14 cellular contexts compared by ENCODE assay signal in the genomic region with DNA sequence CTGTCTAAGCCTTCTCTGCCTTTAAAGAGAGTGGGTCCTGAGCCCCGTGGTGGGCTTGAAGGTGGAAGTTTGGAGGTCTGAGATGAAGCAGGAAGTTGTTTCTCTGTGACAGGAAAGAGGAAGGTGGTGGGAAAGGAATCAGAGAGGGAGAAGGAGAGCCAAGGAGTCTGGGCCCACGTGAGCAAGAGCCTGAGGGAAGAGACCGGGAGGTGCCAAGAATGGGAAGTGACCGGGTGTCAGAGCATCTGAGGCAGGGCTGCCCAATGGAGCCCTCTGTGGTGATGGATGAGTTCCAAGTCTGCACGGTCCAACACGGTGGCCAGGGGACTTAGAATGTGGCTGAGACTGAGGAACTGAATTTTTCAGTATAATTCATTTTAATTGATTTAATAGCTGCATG. TPM values are rescaled to one million over a fixed set of nuclear protein-coding genes. Genes with fewer than 3 reads are reported as not detected.
DNase-seq lines count a peak whose midpoint lies in the region; ATAC-seq and TF ChIP-seq lines count a peak whose summit lies in the region.
"Had no signal": no experiment of that assay in that cellular context is flagged by ENCODE, and none has a peak within 500 bp of the region (broad histone marks: within the 10 kb centered on the region; RNA-seq: fewer than 3 reads in every experiment).

No MANE protein-coding gene starts in this region.

- no peak overlapping the region for H3K4me2 ChIP-seq in osteoblast (ENCODE audit: insufficient read depth, low read length)
- H3K4me2 ChIP-seq: BLaER1 treated with 17β-estradiol and CSF1 and Interleukin-3, amounts not matched to agents 10 nM and 100 nM had no signal

- no peaks in the 10 kb centered on the region for H3K9me3 ChIP-seq in osteoblast (ENCODE audit: low read depth, low read length)
- H3K9me3 ChIP-seq in CD8-positive, alpha-beta memory T cell (ENCODE audit: low read length): no peaks in the 10 kb centered on the region
- H3K9me3 ChIP-seq: HAP-1 had no signal

- no peak overlapping the region for H3K27ac ChIP-seq in osteoblast (ENCODE audit: low read depth, low read length)
- H3K27ac ChIP-seq in CD8-positive, alpha-beta memory T cell (ENCODE audit: low read depth, low read length): no peak overlapping the region
- H3K27ac ChIP-seq: 22Rv1; BLaER1 treated with 17β-estradiol and CSF1 and Interleukin-3, amounts not matched to agents 10 nM and 100 nM had no signal

- TF ChIP-seq CTCF in osteoblast (IDR thresholded peaks at IDR 0.05; ENCODE audit: extremely low read depth, low read depth, low read length): no peak

- H3K4me3 Mint-ChIP-seq in T-helper 2 cell treated with Interferon-gamma antibody and Interleukin-4, amounts not matched to agents 5 μg/mL and 100 μg/mL, for 36 hours: no peak overlapping the region
- no peak overlapping the region for H3K4me3 Mint-ChIP-seq in natural killer cell treated with Interleukin-12 subunit alpha and Interleukin-12 subunit beta and Interleukin-15 and Interleukin-18, amount 100 ng/mL, for 72 hours
- no peak overlapping the region for H3K4me3 Mint-ChIP-seq in CD8-positive, alpha-beta memory T cell
- H3K4me3 Mint-ChIP-seq: CD4-positive, CD25-positive, alpha-beta regulatory T cell had no signal

- no peaks in the 10 kb centered on the region for H3K9me3 Mint-ChIP-seq in T-helper 2 cell treated with Interferon-gamma antibody and Interleukin-4, amounts not matched to agents 5 μg/mL and 100 μg/mL, for 36 hours
- no peaks in the 10 kb centered on the region for H3K9me3 Mint-ChIP-seq in natural killer cell treated with Interleukin-12 subunit alpha and Interleukin-12 subunit beta and Interleukin-15 and Interleukin-18, amount 100 ng/mL, for 72 hours
- peaks cover 0 to 2% (median 0%) of the 10 kb centered on the region in 5 donors for H3K9me3 Mint-ChIP-seq in CD8-positive, alpha-beta memory T cell
- H3K9me3 Mint-ChIP-seq: CD4-positive, CD25-positive, alpha-beta regulatory T cell had no signal

- POLR2A ChIA-PET in CD8-positive, alpha-beta memory T cell (lab: Charles Lee): no interaction called here

- ATAC-seq in GM21717 (IDR thresholded peaks at IDR 0.05; ENCODE audit: unreplicated experiment): no peak
- ATAC-seq in natural killer cell treated with Interleukin-12 subunit alpha and Interleukin-12 subunit beta and Interleukin-15 and Interleukin-18, amount 100 ng/mL, for 72 hours: no peak

- H3K4me1 Mint-ChIP-seq in T-helper 2 cell treated with Interferon-gamma antibody and Interleukin-4, amounts not matched to agents 5 μg/mL and 100 μg/mL, for 36 hours (ENCODE audit: low read depth): no peaks in the 10 kb centered on the region
- H3K4me1 Mint-ChIP-seq in natural killer cell treated with Interleukin-12 subunit alpha and Interleukin-12 subunit beta and Interleukin-15 and Interleukin-18, amount 100 ng/mL, for 72 hours (ENCODE audit: low read depth in 2 of 2): no peaks in the 10 kb centered on the region
- no peaks in the 10 kb centered on the region for H3K4me1 Mint-ChIP-seq in CD8-positive, alpha-beta memory T cell
- H3K4me1 Mint-ChIP-seq: CD4-positive, CD25-positive, alpha-beta regulatory T cell had no signal

- DNase-seq in T-helper 2 cell treated with Interferon-gamma antibody and Interleukin-4, amounts not matched to agents 5 μg/mL and 100 μg/mL, for 36 hours (ENCODE audit: low spot score): peak; percentile 1
- DNase-seq in T-helper 2 cell (no peak), M059J (ENCODE audit: low read depth) (peak; percentile 18), iPS-NIHi7 (ENCODE audit: extremely low spot score) (peak; percentile 6), osteoblast (ENCODE audit: insufficient read length, low spot score, missing footprints) (peak; percentile 66)
- no peak for DNase-seq in natural killer cell treated with Interleukin-12 subunit alpha and Interleukin-12 subunit beta and Interleukin-15 and Interleukin-18, amount 100 ng/mL, for 72 hours (ENCODE audit: low spot score)
- no peak for DNase-seq in CD8-positive, alpha-beta memory T cell
- DNase-seq: CD4-positive, CD25-positive, alpha-beta regulatory T cell; DMS79; EL had no signal

- H4K20me1 ChIP-seq in osteoblast (ENCODE audit: insufficient read depth, low read length): no peaks in the 10 kb centered on the region
- H4K20me1 ChIP-seq: BLaER1 treated with 17β-estradiol and CSF1 and Interleukin-3, amounts not matched to agents 10 nM and 100 nM had no signal

- H3K36me3 Mint-ChIP-seq in T-helper 2 cell treated with Interferon-gamma antibody and Interleukin-4, amounts not matched to agents 5 μg/mL and 100 μg/mL, for 36 hours (ENCODE audit: low read depth): no peaks in the 10 kb centered on the region
- no peaks in the 10 kb centered on the region for H3K36me3 Mint-ChIP-seq in natural killer cell treated with Interleukin-12 subunit alpha and Interleukin-12 subunit beta and Interleukin-15 and Interleukin-18, amount 100 ng/mL, for 72 hours
- no peaks in the 10 kb centered on the region for H3K36me3 Mint-ChIP-seq in CD8-positive, alpha-beta memory T cell
- H3K36me3 Mint-ChIP-seq: CD4-positive, CD25-positive, alpha-beta regulatory T cell had no signal

- H3K27ac Mint-ChIP-seq in T-helper 2 cell treated with Interferon-gamma antibody and Interleukin-4, amounts not matched to agents 5 μg/mL and 100 μg/mL, for 36 hours: no peak overlapping the region
- no peak overlapping the region for H3K27ac Mint-ChIP-seq in natural killer cell treated with Interleukin-12 subunit alpha and Interleukin-12 subunit beta and Interleukin-15 and Interleukin-18, amount 100 ng/mL, for 72 hours
- H3K27ac Mint-ChIP-seq in CD8-positive, alpha-beta memory T cell: peak overlapping the region in 1 of 8 donors; percentile 21
- H3K27ac Mint-ChIP-seq: CD4-positive, CD25-positive, alpha-beta regulatory T cell had no signal

- H3K4me3 ChIP-seq in osteoblast (ENCODE audit: insufficient read depth, low read length): no peak overlapping the region
- no peak overlapping the region for H3K4me3 ChIP-seq in CD8-positive, alpha-beta memory T cell (ENCODE audit: low read length)
- H3K4me3 ChIP-seq: BLaER1 treated with 17β-estradiol and CSF1 and Interleukin-3, amounts not matched to agents 10 nM and 100 nM; HAP-1 had no signal

- H3K79me2 ChIP-seq in osteoblast (ENCODE audit: insufficient read depth, low read length): no peaks in the 10 kb centered on the region

- peaks cover 15% of the 10 kb centered on the region for H3K27me3 ChIP-seq in osteoblast (ENCODE audit: insufficient read depth, low read length)
- no peaks in the 10 kb centered on the region for H3K27me3 ChIP-seq in CD8-positive, alpha-beta memory T cell (ENCODE audit: insufficient read depth, low read length, poor library complexity, severe bottlenecking)
- H3K27me3 ChIP-seq: BLaER1 treated with 17β-estradiol and CSF1 and Interleukin-3, amounts not matched to agents 10 nM and 100 nM had no signal

- H3K36me3 ChIP-seq in osteoblast (ENCODE audit: insufficient read depth, low read length): no peaks in the 10 kb centered on the region
- H3K36me3 ChIP-seq in CD8-positive, alpha-beta memory T cell (ENCODE audit: insufficient read depth, low read length): no peaks in the 10 kb centered on the region
- H3K36me3 ChIP-seq: BLaER1 treated with 17β-estradiol and CSF1 and Interleukin-3, amounts not matched to agents 10 nM and 100 nM; HAP-1 had no signal

- no peaks in the 10 kb centered on the region for H3K27me3 Mint-ChIP-seq in T-helper 2 cell treated with Interferon-gamma antibody and Interleukin-4, amounts not matched to agents 5 μg/mL and 100 μg/mL, for 36 hours (ENCODE audit: low read depth)
- peaks cover 0 to 5% of the 10 kb centered on the region in 2 donors for H3K27me3 Mint-ChIP-seq in natural killer cell treated with Interleukin-12 subunit alpha and Interleukin-12 subunit beta and Interleukin-15 and Interleukin-18, amount 100 ng/mL, for 72 hours
- H3K27me3 Mint-ChIP-seq in CD8-positive, alpha-beta memory T cell: peaks cover 4 to 11% of the 10 kb centered on the region in 2 donors

- no peak overlapping the region for H2AFZ ChIP-seq in osteoblast (ENCODE audit: low read length)

- CTCF ChIA-PET in CD8-positive, alpha-beta memory T cell (lab: Charles Lee): no interaction called here

- H3K4me1 ChIP-seq in osteoblast (ENCODE audit: insufficient read depth, low read length): no peaks in the 10 kb centered on the region
- no peaks in the 10 kb centered on the region for H3K4me1 ChIP-seq in CD8-positive, alpha-beta memory T cell (ENCODE audit: insufficient read depth, low read length)
- H3K4me1 ChIP-seq: HAP-1 had no signal

RNA-seq across cellular contexts. Expression of gene ALDH1L1, which starts 24.6 kb away (rescaled TPM):
- 0.54 and 1.2 TPM in 2 replicates for total RNA-seq in M059J (2014; rRNA removed; shearing (Covaris generic))
- total RNA-seq in osteoblast: under 0.01 TPM in 1 of 2 replicates, not detected in the other
- not detected for total RNA-seq in natural killer cell treated with Interleukin-12 subunit alpha and Interleukin-12 subunit beta and Interleukin-15 and Interleukin-18, amount 100 ng/mL, for 72 hours
- not detected for total RNA-seq in CD8-positive, alpha-beta memory T cell
- not detected for polyA plus RNA-seq in CD8-positive, alpha-beta memory T cell
- total RNA-seq: CD4-positive, CD25-positive, alpha-beta regulatory T cell had no signal

Comparison
In these comparisons a context has a peak if more than half of its experiments do, and no peak if none do; other contexts are left out.
1. DNase-seq: peak in T-helper 2 cell treated with Interferon-gamma antibody and Interleukin-4, amounts not matched to agents 5 μg/mL and 100 μg/mL, for 36 hours (single experiment), M059J (single experiment), iPS-NIHi7 (single experiment) and osteoblast (single experiment); none in T-helper 2 cell (0 of 5), natural killer cell treated with Interleukin-12 subunit alpha and Interleukin-12 subunit beta and Interleukin-15 and Interleukin-18, amount 100 ng/mL, for 72 hours (single experiment) and CD8-positive, alpha-beta memory T cell (0 of 5).